ENCODE assay signal across 1 cellular context in genomic region chr2:96934831-96935545, GRCh38.
TF ChIP-seq lines count a peak whose summit lies in the region.

No MANE protein-coding gene starts in this region.

TF ChIP-seq in K562, 482 proteins besides CTCF, POLR2A, EP300 and RAD21 (continued from another document):
- TF ChIP-seq PHF21A (IDR thresholded peaks at IDR 0.05; ENCODE audit: borderline replicate concordance, low read depth) (no peak), MYC (IDR thresholded peaks at IDR 0.05; ENCODE audit: low read depth, low read length) (no peak), MYC (CRISPR knock-in tag; IDR thresholded peaks at IDR 0.05; ENCODE audit: borderline replicate concordance, low read depth) (no peak)
TF ChIP-seq in K562: peak in this region for 0.
